Comparison of ENCODE assay signal across 1 cellular context in genomic region chr5:168696611-168697010, GRCh38.
TF ChIP-seq lines count a peak whose summit lies in the region.

No MANE protein-coding gene starts in this region.

TF ChIP-seq in HepG2, 621 proteins besides CTCF, POLR2A, EP300 and RAD21 (continued from another document and continues in another):
- TF ChIP-seq ARID5B (CRISPR knock-in tag; IDR thresholded peaks at IDR 0.05) (peak; percentile 32; the same call in 1 of the 2 replicates), EED (CRISPR knock-in tag; IDR thresholded peaks at IDR 0.05) (no peak), JUND (CRISPR knock-in tag; IDR thresholded peaks at IDR 0.05) (no peak), DR1 (CRISPR knock-in tag; IDR thresholded peaks at IDR 0.05) (no peak), XBP1 (CRISPR knock-in tag; IDR thresholded peaks at IDR 0.05) (no peak), ZNF687 (CRISPR knock-in tag; IDR thresholded peaks at IDR 0.05) (no peak), MEIS2 (CRISPR knock-in tag; IDR thresholded peaks at IDR 0.05) (no peak), TFDP1 (CRISPR knock-in tag; IDR thresholded peaks at IDR 0.05; ENCODE audit: borderline replicate concordance) (no peak), SOX5 (CRISPR knock-in tag; IDR thresholded peaks at IDR 0.05; ENCODE audit: borderline replicate concordance) (no peak), BCL3 (CRISPR knock-in tag; IDR thresholded peaks at IDR 0.05) (no peak), BCL6 (CRISPR knock-in tag; IDR thresholded peaks at IDR 0.05) (peak; percentile 79), FOSL2 (CRISPR knock-in tag; IDR thresholded peaks at IDR 0.05) (no peak), MBNL3 (CRISPR knock-in tag; conservative IDR thresholded peaks at IDR 0.05) (no peak), ZNF841 (CRISPR knock-in tag; IDR thresholded peaks at IDR 0.05; ENCODE audit: borderline replicate concordance) (no peak), KLF9 (CRISPR knock-in tag; IDR thresholded peaks at IDR 0.05; ENCODE audit: low read depth) (no peak), ASH2L (IDR thresholded peaks at IDR 0.05; ENCODE audit: insufficient read length, low read depth, low read length) (no peak), ZIK1 (CRISPR knock-in tag; IDR thresholded peaks at IDR 0.05; ENCODE audit: borderline replicate concordance, low read depth) (no peak), DRAP1 (CRISPR knock-in tag; IDR thresholded peaks at IDR 0.05) (no peak), CREB3 (CRISPR knock-in tag; IDR thresholded peaks at IDR 0.05) (no peak), ZNF253 (CRISPR knock-in tag; IDR thresholded peaks at IDR 0.05; ENCODE audit: borderline replicate concordance) (no peak), SYNCRIP (IDR thresholded peaks at IDR 0.05; ENCODE audit: insufficient read depth, low read depth, low read length) (no peak), TCF7 (IDR thresholded peaks at IDR 0.05; ENCODE audit: low read depth) (0 out of 2 replicates have a peak, but pooled peaks have one; percentile 10), ZNF737 (CRISPR knock-in tag; IDR thresholded peaks at IDR 0.05; ENCODE audit: borderline replicate concordance) (no peak), STAG1 (CRISPR knock-in tag; IDR thresholded peaks at IDR 0.05) (no peak), RARA (CRISPR knock-in tag; IDR thresholded peaks at IDR 0.05) (peak; percentile 64), FOXJ3 (CRISPR knock-in tag; IDR thresholded peaks at IDR 0.05; ENCODE audit: borderline replicate concordance) (no peak), KDM1A (CRISPR knock-in tag; IDR thresholded peaks at IDR 0.05) (no peak), CREBL2 (CRISPR knock-in tag; IDR thresholded peaks at IDR 0.05; ENCODE audit: borderline replicate concordance) (no peak), ZNF382 (CRISPR knock-in tag; IDR thresholded peaks at IDR 0.05; ENCODE audit: borderline replicate concordance) (no peak), TEAD3 (CRISPR knock-in tag; optimal IDR thresholded peaks at IDR 0.05; ENCODE audit: borderline replicate concordance) (no peak), MED8 (CRISPR knock-in tag; IDR thresholded peaks at IDR 0.05; ENCODE audit: insufficient replicate concordance) (no peak), MAFF (IDR thresholded peaks at IDR 0.05; ENCODE audit: low read depth, low read length) (no peak), CEBPZ (IDR thresholded peaks at IDR 0.05; ENCODE audit: low read length) (no peak), MTF1 (CRISPR knock-in tag; IDR thresholded peaks at IDR 0.05) (no peak), ZFAT (CRISPR knock-in tag; conservative IDR thresholded peaks at IDR 0.05) (no peak), ZNF75D (CRISPR knock-in tag; IDR thresholded peaks at IDR 0.05; ENCODE audit: borderline replicate concordance) (no peak), ZNF510 (CRISPR knock-in tag; IDR thresholded peaks at IDR 0.05; ENCODE audit: low read depth) (no peak), SOX13 (IDR thresholded peaks at IDR 0.05) (no peak), SOX13 (CRISPR knock-in tag; conservative IDR thresholded peaks at IDR 0.05 in 1 of 2, IDR thresholded peaks at IDR 0.05 in 1 of 2) (peak in 1 of 2 experiments; percentile 31; a peak in 1 of 4 replicates), PCBP1 (IDR thresholded peaks at IDR 0.05; ENCODE audit: borderline replicate concordance, low read depth, low read length) (no peak), GATAD2A (CRISPR knock-in tag; IDR thresholded peaks at IDR 0.05) (0 out of 2 replicates have a peak, but pooled peaks have one; percentile 14), ZBTB1 (CRISPR knock-in tag; IDR thresholded peaks at IDR 0.05; ENCODE audit: borderline replicate concordance) (no peak), SIN3B (IDR thresholded peaks at IDR 0.05; ENCODE audit: low read length) (no peak), ZUFSP (CRISPR knock-in tag; IDR thresholded peaks at IDR 0.05; ENCODE audit: borderline replicate concordance) (no peak), ZNF784 (CRISPR knock-in tag; IDR thresholded peaks at IDR 0.05; ENCODE audit: borderline replicate concordance) (no peak), KDM6A (CRISPR knock-in tag; IDR thresholded peaks at IDR 0.05; ENCODE audit: low read depth) (0 out of 2 replicates have a peak, but pooled peaks have one; percentile 18), FOXA1 (IDR thresholded peaks at IDR 0.05) (no peak), FOXA1 (CRISPR knock-in tag; IDR thresholded peaks at IDR 0.05) (0 out of 2 replicates have a peak, but pooled peaks have one; percentile 45), MXD1 (CRISPR knock-in tag; IDR thresholded peaks at IDR 0.05) (no peak)
